ENCODE assay signal across 23 cellular contexts in the genomic region with DNA sequence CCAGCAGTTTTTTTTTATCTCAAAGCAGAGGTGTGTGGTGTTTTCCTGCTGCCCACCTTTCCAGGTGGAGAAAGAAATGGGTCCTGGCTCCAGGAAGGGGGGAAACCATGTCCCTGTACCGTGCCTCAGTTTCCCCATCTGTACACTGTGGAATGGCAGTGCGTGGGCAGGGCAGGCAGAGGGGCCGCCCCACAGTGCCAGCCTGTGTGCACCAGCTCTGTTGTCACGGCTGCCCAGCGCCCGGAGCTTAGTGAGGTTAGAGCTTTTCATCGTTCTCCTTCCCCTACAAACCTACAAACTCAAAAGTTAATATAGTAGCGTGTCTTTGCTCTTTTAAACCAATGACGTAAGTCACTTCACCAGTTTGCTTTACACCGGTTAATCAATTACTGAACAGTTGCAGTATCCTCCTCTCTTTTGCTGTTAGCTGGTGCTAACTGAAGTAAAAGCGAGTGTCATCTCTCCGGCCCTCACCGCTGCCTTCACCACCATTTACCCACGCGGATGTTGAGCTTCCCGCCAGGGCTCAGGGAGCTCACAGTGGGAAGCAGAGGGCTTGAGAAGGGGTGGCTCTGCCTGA.
"Had no signal": no experiment of that assay in that cellular context is flagged by ENCODE, and none has a peak within 500 bp of the region (broad histone marks: within the 10 kb centered on the region; RNA-seq: fewer than 3 reads in every experiment).

No MANE protein-coding gene starts in this region.

- H3K4me1 ChIP-seq: esophagus muscularis mucosa, foreskin keratinocyte, heart right ventricle, sigmoid colon had no signal

- H3K4me3 ChIP-seq: esophagus muscularis mucosa, heart right ventricle, sigmoid colon, thoracic aorta had no signal

- H3K27me3 ChIP-seq: foreskin keratinocyte had no signal

- H3K27ac Mint-ChIP-seq: activated CD4-positive, alpha-beta memory T cell treated with anti-CD3 and anti-CD28 coated beads for 36 hours; activated naive CD4-positive, alpha-beta T cell treated with anti-CD3 and anti-CD28 coated beads, Interleukin-2, amount 10 ng/mL, durations not matched to agents 7 days and 5 days; activated naive CD8-positive, alpha-beta T cell treated with anti-CD3 and anti-CD28 coated beads, Interleukin-2, amount 10 ng/mL, durations not matched to agents 7 days and 5 days; activated T-cell treated with anti-CD3 and anti-CD28 coated beads, Interleukin-2, amount 50 U/mL, for 24 hours; endodermal cell; natural killer cell; stimulated activated effector memory CD8-positive, alpha-beta T cell treated with anti-CD3 and anti-CD28 coated beads, Interleukin-12 subunit alpha, Interleukin-12 subunit beta, amount 100 ng/mL, for 72 hours; stimulated activated naive CD8-positive, alpha-beta T cell treated with anti-CD3 and anti-CD28 coated beads, Interleukin-15, Interleukin-2, amounts not matched to agents 100 ng/mL and 50 ng/mL, for 24 hours had no signal

- H3K4me1 Mint-ChIP-seq: activated naive CD4-positive, alpha-beta T cell treated with anti-CD3 and anti-CD28 coated beads, Interleukin-2, amount 10 ng/mL, durations not matched to agents 7 days and 5 days; activated naive CD8-positive, alpha-beta T cell treated with anti-CD3 and anti-CD28 coated beads, Interleukin-2, amount 10 ng/mL, durations not matched to agents 7 days and 5 days; endodermal cell; natural killer cell; stimulated activated effector memory CD8-positive, alpha-beta T cell treated with anti-CD3 and anti-CD28 coated beads, Interleukin-12 subunit alpha, Interleukin-12 subunit beta, amount 100 ng/mL, for 72 hours had no signal

- H3K36me3 ChIP-seq: esophagus muscularis mucosa, heart right ventricle, sigmoid colon, thoracic aorta had no signal

- H3K27me3 Mint-ChIP-seq: activated naive CD4-positive, alpha-beta T cell treated with anti-CD3 and anti-CD28 coated beads, Interleukin-2, amount 10 ng/mL, durations not matched to agents 7 days and 5 days had no signal

- H3K4me3 Mint-ChIP-seq: activated CD4-positive, alpha-beta memory T cell treated with anti-CD3 and anti-CD28 coated beads for 36 hours; activated naive CD4-positive, alpha-beta T cell treated with anti-CD3 and anti-CD28 coated beads, Interleukin-2, amount 10 ng/mL, durations not matched to agents 7 days and 5 days; activated naive CD8-positive, alpha-beta T cell treated with anti-CD3 and anti-CD28 coated beads, Interleukin-2, amount 10 ng/mL, durations not matched to agents 7 days and 5 days; activated T-cell treated with anti-CD3 and anti-CD28 coated beads, Interleukin-2, amount 50 U/mL, for 24 hours; endodermal cell; natural killer cell; stimulated activated effector memory CD8-positive, alpha-beta T cell treated with anti-CD3 and anti-CD28 coated beads, Interleukin-12 subunit alpha, Interleukin-12 subunit beta, amount 100 ng/mL, for 72 hours; stimulated activated naive CD8-positive, alpha-beta T cell treated with anti-CD3 and anti-CD28 coated beads, Interleukin-15, Interleukin-2, amounts not matched to agents 100 ng/mL and 50 ng/mL, for 24 hours had no signal

- H3K9me3 Mint-ChIP-seq: activated CD4-positive, alpha-beta memory T cell treated with anti-CD3 and anti-CD28 coated beads for 36 hours; activated naive CD4-positive, alpha-beta T cell treated with anti-CD3 and anti-CD28 coated beads, Interleukin-2, amount 10 ng/mL, durations not matched to agents 7 days and 5 days; activated naive CD8-positive, alpha-beta T cell treated with anti-CD3 and anti-CD28 coated beads, Interleukin-2, amount 10 ng/mL, durations not matched to agents 7 days and 5 days; activated T-cell treated with anti-CD3 and anti-CD28 coated beads, Interleukin-2, amount 50 U/mL, for 24 hours; endodermal cell; natural killer cell; stimulated activated effector memory CD8-positive, alpha-beta T cell treated with anti-CD3 and anti-CD28 coated beads, Interleukin-12 subunit alpha, Interleukin-12 subunit beta, amount 100 ng/mL, for 72 hours; stimulated activated naive CD8-positive, alpha-beta T cell treated with anti-CD3 and anti-CD28 coated beads, Interleukin-15, Interleukin-2, amounts not matched to agents 100 ng/mL and 50 ng/mL, for 24 hours had no signal

- DNase-seq: activated CD4-positive, alpha-beta memory T cell treated with anti-CD3 and anti-CD28 coated beads for 36 hours; activated CD4-positive, alpha-beta T cell treated with anti-CD3 and anti-CD28 coated beads for 48 hours; activated CD8-positive, alpha-beta memory T cell treated with anti-CD3 and anti-CD28 coated beads, Interleukin-2, amount 50 U/mL, for 48 hours; activated gamma-delta T cell; activated naive CD4-positive, alpha-beta T cell treated with anti-CD3 and anti-CD28 coated beads, Interleukin-2, amount 10 ng/mL, durations not matched to agents 7 days and 5 days; activated naive CD8-positive, alpha-beta T cell treated with anti-CD3 and anti-CD28 coated beads, Interleukin-2, amount 10 ng/mL, durations not matched to agents 7 days and 5 days; activated T-cell treated with anti-CD3 and anti-CD28 coated beads, Interleukin-2, amount 50 U/mL, for 24 hours; caudate nucleus; endodermal cell; foreskin keratinocyte; heart right ventricle; natural killer cell; retina; sigmoid colon; small intestine; stimulated activated CD4-positive, alpha-beta T cell treated with anti-CD3 and anti-CD28 coated beads, Interleukin-4, amount 100 ng/mL, for 24 hours; trophoblast cell had no signal

- FAIRE-seq: astrocyte, small intestine, urothelium cell line had no signal

- H3K9me3 ChIP-seq: esophagus muscularis mucosa, heart right ventricle, sigmoid colon, thoracic aorta had no signal

- H3K27ac ChIP-seq: esophagus muscularis mucosa, foreskin keratinocyte, heart right ventricle, sigmoid colon, thoracic aorta had no signal

- H3K36me3 Mint-ChIP-seq: activated CD4-positive, alpha-beta memory T cell treated with anti-CD3 and anti-CD28 coated beads for 36 hours; activated naive CD4-positive, alpha-beta T cell treated with anti-CD3 and anti-CD28 coated beads, Interleukin-2, amount 10 ng/mL, durations not matched to agents 7 days and 5 days; activated naive CD8-positive, alpha-beta T cell treated with anti-CD3 and anti-CD28 coated beads, Interleukin-2, amount 10 ng/mL, durations not matched to agents 7 days and 5 days; natural killer cell; stimulated activated effector memory CD8-positive, alpha-beta T cell treated with anti-CD3 and anti-CD28 coated beads, Interleukin-12 subunit alpha, Interleukin-12 subunit beta, amount 100 ng/mL, for 72 hours had no signal

- ATAC-seq: foreskin keratinocyte; heart right ventricle; natural killer cell; stimulated activated effector memory CD8-positive, alpha-beta T cell treated with anti-CD3 and anti-CD28 coated beads, Interleukin-12 subunit alpha, Interleukin-12 subunit beta, amount 100 ng/mL, for 72 hours had no signal
